ENCODE assay signal across 1 cellular context in the genomic region with DNA sequence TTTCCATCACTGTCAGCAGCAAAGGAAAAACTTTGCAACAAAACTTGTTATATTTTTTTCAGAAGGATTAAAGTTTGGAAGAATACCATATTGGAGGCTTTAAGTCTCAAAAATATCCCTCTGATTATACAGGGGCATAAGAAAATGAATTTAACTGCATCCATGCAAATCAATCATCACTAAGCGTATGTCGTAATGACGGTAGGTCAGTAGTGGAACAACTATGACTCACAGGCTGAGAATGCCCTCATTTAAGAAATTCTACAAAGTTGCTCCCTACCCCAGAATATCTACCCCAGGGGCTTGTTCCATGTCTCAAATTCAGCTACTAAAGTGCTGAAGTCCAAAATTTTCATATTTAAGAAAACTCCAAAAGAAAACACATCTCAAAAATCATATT.
TF ChIP-seq lines count a peak whose summit lies in the region.

No MANE protein-coding gene starts in this region.

TF ChIP-seq in GM12878, 131 proteins besides CTCF, POLR2A, EP300 and RAD21:
- TF ChIP-seq LARP7 (IDR thresholded peaks at IDR 0.05) (no peak), PAX8 (IDR thresholded peaks at IDR 0.05) (no peak), SUZ12 (IDR thresholded peaks at IDR 0.05; ENCODE audit: unreplicated experiment) (no peak), RAD51 (IDR thresholded peaks at IDR 0.05) (no peak), TCF7 (IDR thresholded peaks at IDR 0.05; ENCODE audit: borderline replicate concordance) (no peak), YY1 (IDR thresholded peaks at IDR 0.05; ENCODE audit: low read depth, low read length) (no peak), RCOR1 (conservative IDR thresholded peaks at IDR 0.05; ENCODE audit: low read depth, low read length) (no peak), YBX1 (IDR thresholded peaks at IDR 0.05) (no peak), MTA2 (IDR thresholded peaks at IDR 0.05; ENCODE audit: low read depth) (no peak), NFYA (IDR thresholded peaks at IDR 0.05; ENCODE audit: borderline replicate concordance, low read depth, low read length) (no peak), CREB1 (IDR thresholded peaks at IDR 0.05; ENCODE audit: low read depth) (no peak), KLF5 (IDR thresholded peaks at IDR 0.05; ENCODE audit: partially characterized antibody) (no peak), TCF12 (IDR thresholded peaks at IDR 0.05; ENCODE audit: low read depth, low read length) (no peak)
- TF ChIP-seq, protein P1, sequence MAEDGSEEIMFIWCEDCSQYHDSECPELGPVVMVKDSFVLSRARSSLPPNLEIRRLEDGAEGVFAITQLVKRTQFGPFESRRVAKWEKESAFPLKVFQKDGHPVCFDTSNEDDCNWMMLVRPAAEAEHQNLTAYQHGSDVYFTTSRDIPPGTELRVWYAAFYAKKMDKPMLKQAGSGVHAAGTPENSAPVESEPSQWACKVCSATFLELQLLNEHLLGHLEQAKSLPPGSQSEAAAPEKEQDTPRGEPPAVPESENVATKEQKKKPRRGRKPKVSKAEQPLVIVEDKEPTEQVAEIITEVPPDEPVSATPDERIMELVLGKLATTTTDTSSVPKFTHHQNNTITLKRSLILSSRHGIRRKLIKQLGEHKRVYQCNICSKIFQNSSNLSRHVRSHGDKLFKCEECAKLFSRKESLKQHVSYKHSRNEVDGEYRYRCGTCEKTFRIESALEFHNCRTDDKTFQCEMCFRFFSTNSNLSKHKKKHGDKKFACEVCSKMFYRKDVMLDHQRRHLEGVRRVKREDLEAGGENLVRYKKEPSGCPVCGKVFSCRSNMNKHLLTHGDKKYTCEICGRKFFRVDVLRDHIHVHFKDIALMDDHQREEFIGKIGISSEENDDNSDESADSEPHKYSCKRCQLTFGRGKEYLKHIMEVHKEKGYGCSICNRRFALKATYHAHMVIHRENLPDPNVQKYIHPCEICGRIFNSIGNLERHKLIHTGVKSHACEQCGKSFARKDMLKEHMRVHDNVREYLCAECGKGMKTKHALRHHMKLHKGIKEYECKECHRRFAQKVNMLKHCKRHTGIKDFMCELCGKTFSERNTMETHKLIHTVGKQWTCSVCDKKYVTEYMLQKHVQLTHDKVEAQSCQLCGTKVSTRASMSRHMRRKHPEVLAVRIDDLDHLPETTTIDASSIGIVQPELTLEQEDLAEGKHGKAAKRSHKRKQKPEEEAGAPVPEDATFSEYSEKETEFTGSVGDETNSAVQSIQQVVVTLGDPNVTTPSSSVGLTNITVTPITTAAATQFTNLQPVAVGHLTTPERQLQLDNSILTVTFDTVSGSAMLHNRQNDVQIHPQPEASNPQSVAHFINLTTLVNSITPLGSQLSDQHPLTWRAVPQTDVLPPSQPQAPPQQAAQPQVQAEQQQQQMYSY (CRISPR knock-in tag; IDR thresholded peaks at IDR 0.05): no peak
- TF ChIP-seq, protein P2, sequence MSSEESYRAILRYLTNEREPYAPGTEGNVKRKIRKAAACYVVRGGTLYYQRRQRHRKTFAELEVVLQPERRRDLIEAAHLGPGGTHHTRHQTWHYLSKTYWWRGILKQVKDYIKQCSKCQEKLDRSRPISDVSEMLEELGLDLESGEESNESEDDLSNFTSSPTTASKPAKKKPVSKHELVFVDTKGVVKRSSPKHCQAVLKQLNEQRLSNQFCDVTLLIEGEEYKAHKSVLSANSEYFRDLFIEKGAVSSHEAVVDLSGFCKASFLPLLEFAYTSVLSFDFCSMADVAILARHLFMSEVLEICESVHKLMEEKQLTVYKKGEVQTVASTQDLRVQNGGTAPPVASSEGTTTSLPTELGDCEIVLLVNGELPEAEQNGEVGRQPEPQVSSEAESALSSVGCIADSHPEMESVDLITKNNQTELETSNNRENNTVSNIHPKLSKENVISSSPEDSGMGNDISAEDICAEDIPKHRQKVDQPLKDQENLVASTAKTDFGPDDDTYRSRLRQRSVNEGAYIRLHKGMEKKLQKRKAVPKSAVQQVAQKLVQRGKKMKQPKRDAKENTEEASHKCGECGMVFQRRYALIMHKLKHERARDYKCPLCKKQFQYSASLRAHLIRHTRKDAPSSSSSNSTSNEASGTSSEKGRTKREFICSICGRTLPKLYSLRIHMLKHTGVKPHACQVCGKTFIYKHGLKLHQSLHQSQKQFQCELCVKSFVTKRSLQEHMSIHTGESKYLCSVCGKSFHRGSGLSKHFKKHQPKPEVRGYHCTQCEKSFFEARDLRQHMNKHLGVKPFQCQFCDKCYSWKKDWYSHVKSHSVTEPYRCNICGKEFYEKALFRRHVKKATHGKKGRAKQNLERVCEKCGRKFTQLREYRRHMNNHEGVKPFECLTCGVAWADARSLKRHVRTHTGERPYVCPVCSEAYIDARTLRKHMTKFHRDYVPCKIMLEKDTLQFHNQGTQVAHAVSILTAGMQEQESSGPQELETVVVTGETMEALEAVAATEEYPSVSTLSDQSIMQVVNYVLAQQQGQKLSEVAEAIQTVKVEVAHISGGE (CRISPR knock-in tag; IDR thresholded peaks at IDR 0.05): no peak
- TF ChIP-seq, protein P3, sequence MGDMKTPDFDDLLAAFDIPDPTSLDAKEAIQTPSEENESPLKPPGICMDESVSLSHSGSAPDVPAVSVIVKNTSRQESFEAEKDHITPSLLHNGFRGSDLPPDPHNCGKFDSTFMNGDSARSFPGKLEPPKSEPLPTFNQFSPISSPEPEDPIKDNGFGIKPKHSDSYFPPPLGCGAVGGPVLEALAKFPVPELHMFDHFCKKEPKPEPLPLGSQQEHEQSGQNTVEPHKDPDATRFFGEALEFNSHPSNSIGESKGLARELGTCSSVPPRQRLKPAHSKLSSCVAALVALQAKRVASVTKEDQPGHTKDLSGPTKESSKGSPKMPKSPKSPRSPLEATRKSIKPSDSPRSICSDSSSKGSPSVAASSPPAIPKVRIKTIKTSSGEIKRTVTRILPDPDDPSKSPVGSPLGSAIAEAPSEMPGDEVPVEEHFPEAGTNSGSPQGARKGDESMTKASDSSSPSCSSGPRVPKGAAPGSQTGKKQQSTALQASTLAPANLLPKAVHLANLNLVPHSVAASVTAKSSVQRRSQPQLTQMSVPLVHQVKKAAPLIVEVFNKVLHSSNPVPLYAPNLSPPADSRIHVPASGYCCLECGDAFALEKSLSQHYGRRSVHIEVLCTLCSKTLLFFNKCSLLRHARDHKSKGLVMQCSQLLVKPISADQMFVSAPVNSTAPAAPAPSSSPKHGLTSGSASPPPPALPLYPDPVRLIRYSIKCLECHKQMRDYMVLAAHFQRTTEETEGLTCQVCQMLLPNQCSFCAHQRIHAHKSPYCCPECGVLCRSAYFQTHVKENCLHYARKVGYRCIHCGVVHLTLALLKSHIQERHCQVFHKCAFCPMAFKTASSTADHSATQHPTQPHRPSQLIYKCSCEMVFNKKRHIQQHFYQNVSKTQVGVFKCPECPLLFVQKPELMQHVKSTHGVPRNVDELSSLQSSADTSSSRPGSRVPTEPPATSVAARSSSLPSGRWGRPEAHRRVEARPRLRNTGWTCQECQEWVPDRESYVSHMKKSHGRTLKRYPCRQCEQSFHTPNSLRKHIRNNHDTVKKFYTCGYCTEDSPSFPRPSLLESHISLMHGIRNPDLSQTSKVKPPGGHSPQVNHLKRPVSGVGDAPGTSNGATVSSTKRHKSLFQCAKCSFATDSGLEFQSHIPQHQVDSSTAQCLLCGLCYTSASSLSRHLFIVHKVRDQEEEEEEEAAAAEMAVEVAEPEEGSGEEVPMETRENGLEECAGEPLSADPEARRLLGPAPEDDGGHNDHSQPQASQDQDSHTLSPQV (IDR thresholded peaks at IDR 0.05): no peak
- TF ChIP-seq, protein P4, sequence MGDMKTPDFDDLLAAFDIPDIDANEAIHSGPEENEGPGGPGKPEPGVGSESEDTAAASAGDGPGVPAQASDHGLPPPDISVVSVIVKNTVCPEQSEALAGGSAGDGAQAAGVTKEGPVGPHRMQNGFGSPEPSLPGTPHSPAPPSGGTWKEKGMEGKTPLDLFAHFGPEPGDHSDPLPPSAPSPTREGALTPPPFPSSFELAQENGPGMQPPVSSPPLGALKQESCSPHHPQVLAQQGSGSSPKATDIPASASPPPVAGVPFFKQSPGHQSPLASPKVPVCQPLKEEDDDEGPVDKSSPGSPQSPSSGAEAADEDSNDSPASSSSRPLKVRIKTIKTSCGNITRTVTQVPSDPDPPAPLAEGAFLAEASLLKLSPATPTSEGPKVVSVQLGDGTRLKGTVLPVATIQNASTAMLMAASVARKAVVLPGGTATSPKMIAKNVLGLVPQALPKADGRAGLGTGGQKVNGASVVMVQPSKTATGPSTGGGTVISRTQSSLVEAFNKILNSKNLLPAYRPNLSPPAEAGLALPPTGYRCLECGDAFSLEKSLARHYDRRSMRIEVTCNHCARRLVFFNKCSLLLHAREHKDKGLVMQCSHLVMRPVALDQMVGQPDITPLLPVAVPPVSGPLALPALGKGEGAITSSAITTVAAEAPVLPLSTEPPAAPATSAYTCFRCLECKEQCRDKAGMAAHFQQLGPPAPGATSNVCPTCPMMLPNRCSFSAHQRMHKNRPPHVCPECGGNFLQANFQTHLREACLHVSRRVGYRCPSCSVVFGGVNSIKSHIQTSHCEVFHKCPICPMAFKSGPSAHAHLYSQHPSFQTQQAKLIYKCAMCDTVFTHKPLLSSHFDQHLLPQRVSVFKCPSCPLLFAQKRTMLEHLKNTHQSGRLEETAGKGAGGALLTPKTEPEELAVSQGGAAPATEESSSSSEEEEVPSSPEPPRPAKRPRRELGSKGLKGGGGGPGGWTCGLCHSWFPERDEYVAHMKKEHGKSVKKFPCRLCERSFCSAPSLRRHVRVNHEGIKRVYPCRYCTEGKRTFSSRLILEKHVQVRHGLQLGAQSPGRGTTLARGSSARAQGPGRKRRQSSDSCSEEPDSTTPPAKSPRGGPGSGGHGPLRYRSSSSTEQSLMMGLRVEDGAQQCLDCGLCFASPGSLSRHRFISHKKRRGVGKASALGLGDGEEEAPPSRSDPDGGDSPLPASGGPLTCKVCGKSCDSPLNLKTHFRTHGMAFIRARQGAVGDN (IDR thresholded peaks at IDR 0.05): no peak
